In the genomic region with DNA sequence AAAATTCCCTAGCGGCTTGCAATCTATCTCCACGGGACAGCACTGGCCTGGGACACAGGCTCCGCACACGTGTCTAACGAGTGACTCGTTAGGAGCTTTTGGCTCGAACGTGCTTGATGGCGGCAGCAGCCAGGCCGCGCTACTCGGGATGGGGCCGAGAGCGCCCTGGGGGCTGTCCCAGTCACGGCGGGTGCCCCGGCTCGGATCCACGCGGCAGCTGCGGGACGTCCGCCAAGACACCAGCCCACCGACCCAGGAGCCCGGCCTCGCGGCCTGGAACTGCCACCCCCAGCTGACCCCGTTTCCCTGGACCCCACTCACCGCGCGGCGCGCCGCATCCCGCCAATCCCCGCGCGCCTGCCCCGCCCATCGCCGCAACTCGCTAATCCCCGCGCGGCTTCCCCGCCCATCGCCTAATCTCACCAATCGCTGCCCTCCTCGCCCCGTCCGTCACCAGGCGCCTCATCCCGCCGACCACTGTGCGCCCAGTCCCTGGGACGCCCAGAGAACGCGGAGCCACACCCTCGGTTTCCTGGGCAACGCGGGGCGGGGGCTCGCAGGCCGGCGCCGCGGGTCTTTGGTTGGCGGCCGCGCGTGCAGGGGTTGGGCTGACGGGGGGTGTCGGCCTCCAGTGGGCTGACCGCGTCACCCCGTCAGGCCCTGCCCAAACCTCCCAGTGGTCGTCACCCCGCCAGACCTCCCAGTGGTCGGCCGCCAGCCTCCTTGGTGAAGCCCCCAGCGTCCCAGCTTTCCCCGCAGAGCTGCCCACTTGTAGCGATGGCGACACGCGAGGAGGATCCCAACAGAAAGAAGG, we compare ENCODE assay signal across 8 cellular contexts. TPM values are rescaled to one million over a fixed set of nuclear protein-coding genes. Genes with fewer than 3 reads are reported as not detected.
DNase-seq lines count a peak whose midpoint lies in the region; ATAC-seq and TF ChIP-seq lines count a peak whose summit lies in the region.

A gene (minus strand): TSS at position 359 of the 814 bp plus-strand sequence. CDS start 1,495 bp downstream, outside the sequence.

- in situ Hi-C loops in GM13977 (cut with MboI; ENCODE audit: low pct_unique_long_range_greater_than_20kb, low sequenced_read_pairs, unreplicated experiment): no loop called here

- peak; percentile 100 for DNase-seq in GM13977 (ENCODE audit: low spot score)
- peak; percentile 95 for DNase-seq in NCI-H146 treated with DMSO at 0.1 percent for 48 hours (lab: John Stamatoyannopoulos, UW; ENCODE audit: unreplicated experiment)
- DNase-seq in T-helper 17 cell: peak; percentile 95 to 96 (median 96)
- peak; percentile 61 to 98 (median 95) for DNase-seq in amygdala (lab: John Stamatoyannopoulos, UW)
- peak; percentile 99 for DNase-seq in left ventricle myocardium inferior
- DNase-seq in prostate gland (ENCODE audit: low spot score): peak; percentile 97

- no peaks in the 10 kb centered on the region for H3K36me3 Mint-ChIP-seq in T-helper 17 cell (ENCODE audit: low read depth)

- no peaks in the 10 kb centered on the region for H3K27me3 ChIP-seq in left ventricle myocardium inferior (ENCODE audit: low read depth)
- no peaks in the 10 kb centered on the region for H3K27me3 ChIP-seq in prostate gland (replicated peaks; ENCODE audit: insufficient read depth)

- H3K4me3 ChIP-seq in left ventricle myocardium inferior (peak within 1 kb of the TSS; percentile 77), prostate gland (peak within 1 kb of the TSS; percentile 73 to 74), urinary bladder (ENCODE audit: low read depth, low read length) (peak within 1 kb of the TSS; percentile 61)

- no peaks in the 10 kb centered on the region for H3K9me3 ChIP-seq in T-helper 17 cell (ENCODE audit: control insufficient read depth, low read length, poor library complexity, severe bottlenecking)
- H3K9me3 ChIP-seq in left ventricle myocardium inferior (replicated peaks): peaks cover 10% of the 10 kb centered on the region
- H3K9me3 ChIP-seq in prostate gland: no peaks in the 10 kb centered on the region

- TF ChIP-seq CTCF in GM13977 (IDR thresholded peaks at IDR 0.05; ENCODE audit: extremely low read depth, insufficient read depth, missing control alignments): no peak
- TF ChIP-seq CTCF in left ventricle myocardium inferior (IDR thresholded peaks at IDR 0.05; ENCODE audit: borderline replicate concordance): peak; percentile 12
- TF ChIP-seq CTCF in prostate gland (IDR thresholded peaks at IDR 0.05): peak in 1 of 4 experiments; percentile 15

- H3K27ac ChIP-seq in left ventricle myocardium inferior (replicated peaks) (peak within 1 kb of the TSS; percentile 90), prostate gland (peak within 1 kb of the TSS; percentile 69 to 74), urinary bladder (ENCODE audit: low read depth) (peak within 1 kb of the TSS; percentile 71)

- H3K4me1 ChIP-seq in left ventricle myocardium inferior: peaks cover 53% of the 10 kb centered on the region
- peaks cover 7% of the 10 kb centered on the region for H3K4me1 ChIP-seq in prostate gland (replicated peaks)
- no peaks in the 10 kb centered on the region for H3K4me1 ChIP-seq in urinary bladder (ENCODE audit: insufficient read depth)

- peaks cover 14% of the 10 kb centered on the region for H3K4me1 Mint-ChIP-seq in T-helper 17 cell

- H3K27ac Mint-ChIP-seq in T-helper 17 cell: peak within 1 kb of the TSS; percentile 90

- intact Hi-C loops in left ventricle myocardium inferior (cut with micrococcal nuclease) (no loop called here), prostate gland (cut with DNase I) (loop anchor here (2.0 to 5.0 kb wide), 2 partner anchors 41 to 73 kb away; a partner anchor contains a TSS)

- TF ChIP-seq POLR2A in prostate gland (IDR thresholded peaks at IDR 0.05): peak; percentile 52

- H3K27me3 Mint-ChIP-seq in T-helper 17 cell: no peaks in the 10 kb centered on the region

- H3K36me3 ChIP-seq in left ventricle myocardium inferior (peaks cover 18% of the 10 kb centered on the region), prostate gland (no peaks in the 10 kb centered on the region), urinary bladder (ENCODE audit: insufficient read depth) (no peaks in the 10 kb centered on the region)

- WGBS in prostate gland: under 1% methylated on average over 86 of the region's 86 CpGs
- under 1% methylated on average over 86 of the region's 86 CpGs for WGBS in urinary bladder

- peak within 1 kb of the TSS; percentile 96 for H3K4me3 Mint-ChIP-seq in T-helper 17 cell

- ATAC-seq in HG02870 (IDR thresholded peaks at IDR 0.05; ENCODE audit: unreplicated experiment): peak; percentile 98
- peak; percentile 99 for ATAC-seq in T-helper 17 cell

RNA-seq across cellular contexts. Expression of the gene that starts here (rescaled TPM):
- total RNA-seq in T-helper 17 cell: 10 to 100 TPM; 46.3 to 53.3 TPM
- total RNA-seq in left ventricle myocardium inferior: 78.0 TPM
- total RNA-seq in prostate gland: 10 to 100 TPM; 53.1 to 65.9 TPM
- 37.5 TPM for total RNA-seq in urinary bladder
- 73.5 TPM for polyA plus RNA-seq in urinary bladder

Comparison
In these comparisons a context has a peak if more than half of its experiments do, and no peak if none do; other contexts are left out.
1. Peak in every context shown above with its lines: DNase-seq, ATAC-seq, H3K4me3 ChIP-seq and H3K27ac ChIP-seq.